Comparison of ENCODE assay signal across 28 cellular contexts in genomic region chr13:102701331-102701730, GRCh38. TPM values are rescaled to one million over a fixed set of nuclear protein-coding genes. Genes with fewer than 3 reads are reported as not detected.
DNase-seq lines count a peak whose midpoint lies in the region; ATAC-seq and TF ChIP-seq lines count a peak whose summit lies in the region.
"Had no signal": no experiment of that assay in that cellular context is flagged by ENCODE, and none has a peak within 500 bp of the region (broad histone marks: within the 10 kb centered on the region; RNA-seq: fewer than 3 reads in every experiment).

No MANE protein-coding gene starts in this region.

- peaks cover 3% of the 10 kb centered on the region for H3K27me3 Mint-ChIP-seq in nephron (ENCODE audit: low read depth)

- H3K27me3 ChIP-seq in right atrium auricular region (no peaks in the 10 kb centered on the region), right cardiac atrium (ENCODE audit: control insufficient read depth, insufficient read depth) (no peaks in the 10 kb centered on the region), subcutaneous abdominal adipose tissue (ENCODE audit: control insufficient read depth in 5 of 5, insufficient read depth in 4 of 5, low read length in 5 of 5) (no peaks in the 10 kb centered on the region), spleen (replicated peaks in 1 of 7) (peaks cover 0 to 10% (median 0%) of the 10 kb centered on the region in 7 donors), osteoblast (ENCODE audit: insufficient read depth, low read length) (no peaks in the 10 kb centered on the region)
- H3K27me3 ChIP-seq: BE2C, SJCRH30 had no signal

- no peak for TF ChIP-seq CTCF in right atrium auricular region (IDR thresholded peaks at IDR 0.05)
- TF ChIP-seq CTCF in nephron (IDR thresholded peaks at IDR 0.05; ENCODE audit: unreplicated experiment in 3 of 3) = no peak
- no peak for TF ChIP-seq CTCF in spleen (IDR thresholded peaks at IDR 0.05 in 8 of 11, conservative IDR thresholded peaks at IDR 0.05 in 3 of 11)
- no peak for TF ChIP-seq CTCF in osteoblast (IDR thresholded peaks at IDR 0.05; ENCODE audit: extremely low read depth, low read depth, low read length)

- no peaks in the 10 kb centered on the region for H4K20me1 ChIP-seq in osteoblast (ENCODE audit: insufficient read depth, low read length)

- H3K9me3 Mint-ChIP-seq in nephron = peaks cover 8% of the 10 kb centered on the region

- H2AFZ ChIP-seq in osteoblast (ENCODE audit: low read length) = no peak overlapping the region
- H2AFZ ChIP-seq: PC-9 had no signal

- intact Hi-C loops in right cardiac atrium (cut with DNase I) (no loop called here), spleen (cut with DNase I; ENCODE audit: low total_unique reads) (no loop called here)

- peaks cover 74% of the 10 kb centered on the region for H3K4me1 Mint-ChIP-seq in nephron
- H3K4me1 Mint-ChIP-seq: CD14-positive monocyte; CD8-positive, alpha-beta memory T cell; IgD-negative memory B cell had no signal

- no peak for DNase-seq in right atrium auricular region (ENCODE audit: low spot score)
- DNase-seq in right cardiac atrium = no peak
- no peak for DNase-seq in spleen
- DNase-seq in osteoblast (ENCODE audit: insufficient read length, low spot score, missing footprints) = no peak
- DNase-seq: 8988T; ACHN; BE2C; CD8-positive, alpha-beta memory T cell; DND-41; HFFc6; NCI-H1048; NCI-H1417 treated with DMSO at 0.1 percent for 48 hours; NCI-H1694 treated with DMSO at 0.1 percent for 48 hours; NCI-H2081; NCI-H2227 treated with DMSO at 0.1 percent for 48 hours; NCI-H526 treated with DMSO at 0.1 percent for 48 hours; PC-9; SJCRH30 had no signal

- peaks cover 5% of the 10 kb centered on the region for H3K36me3 Mint-ChIP-seq in nephron (ENCODE audit: low read depth)
- H3K36me3 Mint-ChIP-seq: CD14-positive monocyte had no signal

- H3K4me3 Mint-ChIP-seq in nephron = no peak overlapping the region
- H3K4me3 Mint-ChIP-seq: CD14-positive monocyte; CD8-positive, alpha-beta memory T cell; IgD-negative memory B cell had no signal

- peaks cover 0 to 7% of the 10 kb centered on the region in 2 donors for H3K9me3 ChIP-seq in right atrium auricular region
- H3K9me3 ChIP-seq in right cardiac atrium (ENCODE audit: control insufficient read depth, low read length) = no peaks in the 10 kb centered on the region
- H3K9me3 ChIP-seq in subcutaneous abdominal adipose tissue (ENCODE audit: control insufficient read depth in 5 of 5, low read length in 5 of 5) = peaks cover 3 to 12% (median 10%) of the 10 kb centered on the region in 5 donors
- H3K9me3 ChIP-seq in spleen = peaks cover 0 to 14% (median 2%) of the 10 kb centered on the region in 8 donors
- no peaks in the 10 kb centered on the region for H3K9me3 ChIP-seq in osteoblast (ENCODE audit: low read depth, low read length)
- H3K9me3 ChIP-seq: HAP-1 had no signal

- 81% methylated on average over 5 of the region's 5 CpGs for WGBS in right cardiac atrium
- 87 to 91% (median 88%) methylated on average over 5 of the region's 5 CpGs for WGBS in spleen, 5 donors

- H3K27ac ChIP-seq in right atrium auricular region (peak overlapping the region; percentile 35 to 66), right cardiac atrium (ENCODE audit: low read length) (no peak overlapping the region), subcutaneous abdominal adipose tissue (ENCODE audit: low read depth, low read length) (peak overlapping the region; percentile 30), spleen (no peak overlapping the region), osteoblast (ENCODE audit: low read depth, low read length) (no peak overlapping the region)
- H3K27ac ChIP-seq: GM23248, PC-9, SJCRH30 had no signal

- no peak overlapping the region for H3K9ac ChIP-seq in subcutaneous abdominal adipose tissue (ENCODE audit: low read length in 5 of 5)
- H3K9ac ChIP-seq: GM23248 had no signal

- H3K4me1 ChIP-seq in right atrium auricular region (peaks cover 0 to 6% of the 10 kb centered on the region in 2 donors), right cardiac atrium (ENCODE audit: control insufficient read depth, insufficient read depth, low read length) (no peaks in the 10 kb centered on the region), subcutaneous abdominal adipose tissue (ENCODE audit: control insufficient read depth in 5 of 5, insufficient read depth in 5 of 5, low read length in 5 of 5) (peaks cover 0 to 32% (median 21%) of the 10 kb centered on the region in 5 donors), spleen (no peaks in the 10 kb centered on the region), osteoblast (ENCODE audit: insufficient read depth, low read length) (peaks cover 33% of the 10 kb centered on the region)
- H3K4me1 ChIP-seq: BE2C had no signal

- no peak overlapping the region for H3K4me2 ChIP-seq in osteoblast (ENCODE audit: insufficient read depth, low read length)
- H3K4me2 ChIP-seq: PC-9 had no signal

- peak overlapping the region; percentile 83 to 91 (median 88) for H3K27ac Mint-ChIP-seq in nephron
- H3K27ac Mint-ChIP-seq: CD14-positive monocyte; CD8-positive, alpha-beta memory T cell; HFFc6; IgD-negative memory B cell had no signal

- no peak for TF ChIP-seq POLR2A in spleen (IDR thresholded peaks at IDR 0.05)

- H3K4me3 ChIP-seq in right atrium auricular region (no peak overlapping the region), right cardiac atrium (ENCODE audit: low read length) (no peak overlapping the region), subcutaneous abdominal adipose tissue (ENCODE audit: low read depth in 1 of 5, low read length in 5 of 5) (no peak overlapping the region), spleen (no peak overlapping the region), osteoblast (ENCODE audit: insufficient read depth, low read length) (no peak overlapping the region)
- H3K4me3 ChIP-seq: GM23248, HAP-1, PC-9, SJCRH30 had no signal

- H3K79me2 ChIP-seq in osteoblast (ENCODE audit: insufficient read depth, low read length) = no peaks in the 10 kb centered on the region

- H3K36me3 ChIP-seq in right atrium auricular region (no peaks in the 10 kb centered on the region), subcutaneous abdominal adipose tissue (ENCODE audit: control insufficient read depth in 5 of 5, insufficient read depth in 5 of 5, low read length in 5 of 5) (no peaks in the 10 kb centered on the region), spleen (no peaks in the 10 kb centered on the region), osteoblast (ENCODE audit: insufficient read depth, low read length) (no peaks in the 10 kb centered on the region)
- H3K36me3 ChIP-seq: BE2C, HAP-1, SJCRH30 had no signal

- ATAC-seq in right cardiac atrium (no peak), HG02938 (IDR thresholded peaks at IDR 0.05; ENCODE audit: unreplicated experiment) (no peak)
- ATAC-seq: Right ventricle myocardium inferior had no signal

RNA-seq across cellular contexts. Expression of gene METTL21C, which starts 6.5 kb away (rescaled TPM):
- total RNA-seq in right atrium auricular region (not detected), right cardiac atrium (not detected), spleen (not detected), osteoblast (not detected in 2 replicates)
- polyA plus RNA-seq in right cardiac atrium (not detected), spleen (not detected)
- total RNA-seq: CD8-positive, alpha-beta memory T cell; GM23248; HFFc6; NCI-H460; PC-9; Right ventricle myocardium inferior; RPMI7951; SJCRH30 had no signal
- polyA plus RNA-seq: CD14-positive monocyte; CD8-positive, alpha-beta memory T cell; GM23248; IgD-negative memory B cell had no signal

Comparison
In these comparisons a context has a peak if more than half of its experiments do, and no peak if none do; other contexts are left out.
1. H3K27ac ChIP-seq: peak in right atrium auricular region (2 of 2) and subcutaneous abdominal adipose tissue (single experiment); none in right cardiac atrium (single experiment), spleen (0 of 8) and osteoblast (single experiment).